9 cellular contexts compared by ENCODE assay signal in genomic region chr11:46618789-46619188, GRCh38. TPM values are rescaled to one million over a fixed set of nuclear protein-coding genes. Genes with fewer than 3 reads are reported as not detected.
DNase-seq lines count a peak whose midpoint lies in the region; ATAC-seq and TF ChIP-seq lines count a peak whose summit lies in the region.
"Had no signal": no experiment of that assay in that cellular context is flagged by ENCODE, and none has a peak within 500 bp of the region (broad histone marks: within the 10 kb centered on the region; RNA-seq: fewer than 3 reads in every experiment).

No MANE protein-coding gene starts in this region.

- H3K27ac ChIP-seq in CD4-positive, CD25-positive, alpha-beta regulatory T cell (ENCODE audit: insufficient read depth, low read length, poor library complexity, severe bottlenecking): peak overlapping the region; percentile 23
- H3K27ac ChIP-seq in Karpas-422 (ENCODE audit: low read length) (no peak overlapping the region), brain microvascular endothelial cell (no peak overlapping the region)

- DNase-seq in CD4-positive, CD25-positive, alpha-beta regulatory T cell: no peak
- no peak for DNase-seq in Karpas-422
- DNase-seq in brain microvascular endothelial cell: no peak
- DNase-seq in natural killer cell: no peak
- no peak for DNase-seq in NCI-H774 (lab: John Stamatoyannopoulos, UW)
- no peak for DNase-seq in DMS53 treated with DMSO at 0.1 percent for 48 hours (lab: John Stamatoyannopoulos, UW; ENCODE audit: unreplicated experiment)
- DNase-seq in HK-2 (ENCODE audit: unreplicated experiment): no peak
- DNase-seq in NCI-H1694 (lab: John Stamatoyannopoulos, UW): no peak
- DNase-seq: NCI-H2107 had no signal

- intact Hi-C loops in natural killer cell (cut with micrococcal nuclease): loop anchor here (5.0 to 10.0 kb wide), 2 partner anchors 56 to 271 kb away; partner anchors contain the start of gene DGKZ

- peaks cover 18% of the 10 kb centered on the region for H3K36me3 Mint-ChIP-seq in CD4-positive, CD25-positive, alpha-beta regulatory T cell
- H3K36me3 Mint-ChIP-seq in natural killer cell: no peaks in the 10 kb centered on the region

- H3K27me3 Mint-ChIP-seq in CD4-positive, CD25-positive, alpha-beta regulatory T cell: peaks cover 4% of the 10 kb centered on the region
- H3K27me3 Mint-ChIP-seq in natural killer cell (ENCODE audit: low read depth in 2 of 2): no peaks in the 10 kb centered on the region

- peak overlapping the region; percentile 95 to 100 (median 97) for H3K4me3 Mint-ChIP-seq in CD4-positive, CD25-positive, alpha-beta regulatory T cell
- peak overlapping the region; percentile 99 for H3K4me3 Mint-ChIP-seq in natural killer cell

- peak overlapping the region; percentile 91 for H3K4me2 ChIP-seq in Karpas-422 (ENCODE audit: low read depth, low read length, poor library complexity, severe bottlenecking)

- peaks cover 32 to 60% (median 41%) of the 10 kb centered on the region in 4 donors for H3K4me1 Mint-ChIP-seq in CD4-positive, CD25-positive, alpha-beta regulatory T cell
- peaks cover 32 to 41% of the 10 kb centered on the region in 2 donors for H3K4me1 Mint-ChIP-seq in natural killer cell

- peak overlapping the region; percentile 97 for H3K4me3 ChIP-seq in CD4-positive, CD25-positive, alpha-beta regulatory T cell (ENCODE audit: low read depth, low read length)
- H3K4me3 ChIP-seq in Karpas-422 (ENCODE audit: low read length) (peak overlapping the region; percentile 99), brain microvascular endothelial cell (ENCODE audit: low read depth, low read length) (peak overlapping the region; percentile 100)

- H3K9me3 ChIP-seq in CD4-positive, CD25-positive, alpha-beta regulatory T cell (ENCODE audit: control insufficient read depth in 2 of 2, low read length in 2 of 2): no peaks in the 10 kb centered on the region
- H3K9me3 ChIP-seq in Karpas-422 (ENCODE audit: low read length): no peaks in the 10 kb centered on the region

- H4K20me1 ChIP-seq in Karpas-422 (ENCODE audit: insufficient read depth, low read depth, low read length): no peaks in the 10 kb centered on the region

- H3K36me3 ChIP-seq in CD4-positive, CD25-positive, alpha-beta regulatory T cell (ENCODE audit: control insufficient read depth, insufficient read depth, low read length): peaks cover 23% of the 10 kb centered on the region
- H3K36me3 ChIP-seq in Karpas-422 (ENCODE audit: insufficient read depth, low read length): peaks cover 10% of the 10 kb centered on the region; the same call in 1 of the 2 replicates
- H3K36me3 ChIP-seq in brain microvascular endothelial cell (replicated peaks): peaks cover 8% of the 10 kb centered on the region

- in situ Hi-C loops in brain microvascular endothelial cell (cut with HindIII; ENCODE audit: low pct_ligation_motif_present, low sequenced_read_pairs): no loop called here

- no peak for TF ChIP-seq CTCF in brain microvascular endothelial cell (IDR thresholded peaks at IDR 0.05; ENCODE audit: low read depth, low read length, missing control alignments)
- no peak for TF ChIP-seq CTCF in natural killer cell (IDR thresholded peaks at IDR 0.05)

- H3K27me3 ChIP-seq in CD4-positive, CD25-positive, alpha-beta regulatory T cell (ENCODE audit: control insufficient read depth, insufficient read depth, low read length): no peaks in the 10 kb centered on the region
- H3K27me3 ChIP-seq in Karpas-422 (ENCODE audit: low read length): no peaks in the 10 kb centered on the region
- H3K27me3 ChIP-seq in brain microvascular endothelial cell (replicated peaks): no peaks in the 10 kb centered on the region

- peak overlapping the region in 2 of 3 donors; percentile 32 to 99 for H3K27ac Mint-ChIP-seq in CD4-positive, CD25-positive, alpha-beta regulatory T cell
- H3K27ac Mint-ChIP-seq in natural killer cell: peak overlapping the region; percentile 99 to 100

- H3K9me2 ChIP-seq in Karpas-422 (replicated peaks; ENCODE audit: insufficient read depth, low read length): no peaks in the 10 kb centered on the region

- no peak overlapping the region for H2AFZ ChIP-seq in Karpas-422 (ENCODE audit: low read length)

- peak overlapping the region; percentile 96 for H3K9ac ChIP-seq in Karpas-422 (ENCODE audit: low read length)

- no peak for ATAC-seq in CD4-positive, CD25-positive, alpha-beta regulatory T cell (ENCODE audit: low read depth in 2 of 2)
- ATAC-seq in natural killer cell: no peak

- peaks cover 43% of the 10 kb centered on the region for H3K4me1 ChIP-seq in CD4-positive, CD25-positive, alpha-beta regulatory T cell (ENCODE audit: control insufficient read depth, insufficient read depth, low read length, poor library complexity, severe bottlenecking)
- peaks cover 26% of the 10 kb centered on the region for H3K4me1 ChIP-seq in Karpas-422 (ENCODE audit: low read length)

- no peaks in the 10 kb centered on the region for H3K9me3 Mint-ChIP-seq in CD4-positive, CD25-positive, alpha-beta regulatory T cell
- H3K9me3 Mint-ChIP-seq in natural killer cell: no peaks in the 10 kb centered on the region

- H3K79me2 ChIP-seq in Karpas-422 (ENCODE audit: low read length): peaks cover 63% of the 10 kb centered on the region

RNA-seq across cellular contexts. Expression of gene ATG13, which starts 1.4 kb away (rescaled TPM):
- 135 TPM for total RNA-seq in CD4-positive, CD25-positive, alpha-beta regulatory T cell
- polyA plus RNA-seq in CD4-positive, CD25-positive, alpha-beta regulatory T cell: 10 to 100 TPM; 69.0 to 88.8 (median 76.8) TPM
- 77.4 and 79.2 TPM in 2 replicates for total RNA-seq in Karpas-422 (2014; rRNA removed; shearing (Covaris generic); ENCODE audit: low replicate concordance)
- total RNA-seq in natural killer cell: 100 to 1,000 TPM; 125 to 137 (median 132) TPM

RNA-seq across cellular contexts. Expression of gene HARBI1, which starts 1.8 kb away (rescaled TPM):
- total RNA-seq in CD4-positive, CD25-positive, alpha-beta regulatory T cell: 19.2 TPM
- polyA plus RNA-seq in CD4-positive, CD25-positive, alpha-beta regulatory T cell: 10 to 100 TPM in 2 of 4 donors, 1 to 10 TPM in 2; 8.4 to 13.9 (median 9.4) TPM
- 3.8 and 4.0 TPM in 2 replicates for total RNA-seq in Karpas-422 (2014; rRNA removed; shearing (Covaris generic); ENCODE audit: low replicate concordance)
- 10 to 100 TPM in 2 of 3 donors, 1 to 10 TPM in 1; 9.9 to 16.8 (median 12.7) TPM for total RNA-seq in natural killer cell

RNA-seq across cellular contexts. Expression of gene AMBRA1, which starts 25.0 kb away (rescaled TPM):
- total RNA-seq in CD4-positive, CD25-positive, alpha-beta regulatory T cell: 61.0 TPM
- 10 to 100 TPM in 3 of 4 donors, 1 to 10 TPM in 1; 8.2 to 18.3 (median 12.0) TPM for polyA plus RNA-seq in CD4-positive, CD25-positive, alpha-beta regulatory T cell
- 26.2 and 30.3 TPM in 2 replicates for total RNA-seq in Karpas-422 (2014; rRNA removed; shearing (Covaris generic); ENCODE audit: low replicate concordance)
- 10 to 100 TPM; 41.3 to 52.7 (median 46.2) TPM for total RNA-seq in natural killer cell
